ENCODE assay signal across 1 cellular context in the genomic region with DNA sequence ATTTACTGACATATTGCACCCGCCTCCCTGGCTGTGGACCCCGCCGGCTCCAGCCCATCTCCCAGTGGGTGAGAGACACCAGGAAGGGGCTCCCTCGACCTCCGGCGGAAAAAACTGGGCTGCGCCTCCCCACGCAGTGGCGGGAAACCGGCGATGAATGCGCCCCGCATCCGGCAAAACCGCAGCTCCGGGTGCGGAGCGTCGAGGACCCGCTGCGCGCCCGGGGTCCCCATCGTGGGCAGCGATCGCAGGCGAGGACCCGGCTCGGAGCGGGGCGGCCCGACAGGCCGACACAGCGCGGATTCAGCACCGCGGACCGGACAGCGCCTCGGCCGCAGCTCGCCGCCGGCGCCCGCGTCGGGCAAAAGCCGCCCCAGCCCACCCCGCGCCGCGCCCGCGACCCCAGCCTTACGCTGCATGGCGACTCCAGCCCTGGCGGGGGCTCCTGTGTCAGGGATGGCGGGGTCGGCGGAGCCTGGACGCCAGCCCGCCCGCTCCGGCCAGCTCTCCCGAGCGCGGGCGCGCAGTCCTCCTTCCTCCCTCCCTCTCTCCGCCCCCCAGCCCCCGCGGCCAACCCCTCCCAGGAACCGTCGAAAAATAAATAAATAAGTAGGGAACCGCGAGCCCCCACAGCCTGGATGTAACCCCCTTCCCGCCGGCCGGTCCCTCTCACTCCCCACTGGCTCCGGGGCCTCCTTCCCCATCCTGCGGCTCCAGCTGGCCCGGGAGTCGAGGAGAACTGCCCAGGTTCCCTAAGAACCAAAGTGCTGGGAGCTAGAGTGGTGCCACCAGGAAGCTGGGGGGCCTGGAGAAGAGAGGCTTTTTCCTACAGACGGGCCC.
A peak's percentile ranks its signal among the peaks of the same experiment; 100 is the strongest.
TF ChIP-seq lines count a peak whose summit lies in the region.

No MANE protein-coding gene starts in this region.

TF ChIP-seq in WTC11, 78 proteins besides CTCF, POLR2A, EP300 and RAD21:
- TF ChIP-seq, protein P1, sequence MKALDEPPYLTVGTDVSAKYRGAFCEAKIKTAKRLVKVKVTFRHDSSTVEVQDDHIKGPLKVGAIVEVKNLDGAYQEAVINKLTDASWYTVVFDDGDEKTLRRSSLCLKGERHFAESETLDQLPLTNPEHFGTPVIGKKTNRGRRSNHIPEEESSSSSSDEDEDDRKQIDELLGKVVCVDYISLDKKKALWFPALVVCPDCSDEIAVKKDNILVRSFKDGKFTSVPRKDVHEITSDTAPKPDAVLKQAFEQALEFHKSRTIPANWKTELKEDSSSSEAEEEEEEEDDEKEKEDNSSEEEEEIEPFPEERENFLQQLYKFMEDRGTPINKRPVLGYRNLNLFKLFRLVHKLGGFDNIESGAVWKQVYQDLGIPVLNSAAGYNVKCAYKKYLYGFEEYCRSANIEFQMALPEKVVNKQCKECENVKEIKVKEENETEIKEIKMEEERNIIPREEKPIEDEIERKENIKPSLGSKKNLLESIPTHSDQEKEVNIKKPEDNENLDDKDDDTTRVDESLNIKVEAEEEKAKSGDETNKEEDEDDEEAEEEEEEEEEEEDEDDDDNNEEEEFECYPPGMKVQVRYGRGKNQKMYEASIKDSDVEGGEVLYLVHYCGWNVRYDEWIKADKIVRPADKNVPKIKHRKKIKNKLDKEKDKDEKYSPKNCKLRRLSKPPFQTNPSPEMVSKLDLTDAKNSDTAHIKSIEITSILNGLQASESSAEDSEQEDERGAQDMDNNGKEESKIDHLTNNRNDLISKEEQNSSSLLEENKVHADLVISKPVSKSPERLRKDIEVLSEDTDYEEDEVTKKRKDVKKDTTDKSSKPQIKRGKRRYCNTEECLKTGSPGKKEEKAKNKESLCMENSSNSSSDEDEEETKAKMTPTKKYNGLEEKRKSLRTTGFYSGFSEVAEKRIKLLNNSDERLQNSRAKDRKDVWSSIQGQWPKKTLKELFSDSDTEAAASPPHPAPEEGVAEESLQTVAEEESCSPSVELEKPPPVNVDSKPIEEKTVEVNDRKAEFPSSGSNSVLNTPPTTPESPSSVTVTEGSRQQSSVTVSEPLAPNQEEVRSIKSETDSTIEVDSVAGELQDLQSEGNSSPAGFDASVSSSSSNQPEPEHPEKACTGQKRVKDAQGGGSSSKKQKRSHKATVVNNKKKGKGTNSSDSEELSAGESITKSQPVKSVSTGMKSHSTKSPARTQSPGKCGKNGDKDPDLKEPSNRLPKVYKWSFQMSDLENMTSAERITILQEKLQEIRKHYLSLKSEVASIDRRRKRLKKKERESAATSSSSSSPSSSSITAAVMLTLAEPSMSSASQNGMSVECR (CRISPR knock-in tag; IDR thresholded peaks at IDR 0.05; ENCODE audit: borderline replicate concordance): peak; percentile 82
- TF ChIP-seq SP1 (CRISPR knock-in tag; conservative IDR thresholded peaks at IDR 0.05) (no peak; the same call in 1 of the 2 replicates), TP53 (CRISPR knock-in tag; IDR thresholded peaks at IDR 0.05) (peak; percentile 83), TEAD1 (CRISPR knock-in tag; IDR thresholded peaks at IDR 0.05) (peak; percentile 83; the same call in 1 of the 2 replicates), ESRRA (CRISPR knock-in tag; IDR thresholded peaks at IDR 0.05; ENCODE audit: borderline replicate concordance) (peak; percentile 77; the same call in 1 of the 2 replicates), IRF2 (CRISPR knock-in tag; IDR thresholded peaks at IDR 0.05; ENCODE audit: borderline replicate concordance, low read depth) (no peak), TEAD4 (CRISPR knock-in tag; IDR thresholded peaks at IDR 0.05) (peak; percentile 89; the same call in 1 of the 2 replicates), ZNF219 (CRISPR knock-in tag; IDR thresholded peaks at IDR 0.05; ENCODE audit: borderline replicate concordance) (peak; percentile 81; the same call in 1 of the 2 replicates), FOXK1 (CRISPR knock-in tag; IDR thresholded peaks at IDR 0.05) (peak; percentile 68; the same call in 1 of the 2 replicates), TCF7 (CRISPR knock-in tag; IDR thresholded peaks at IDR 0.05; ENCODE audit: low read depth) (peak; percentile 74; the same call in 1 of the 2 replicates), KAT7 (CRISPR knock-in tag; IDR thresholded peaks at IDR 0.05; ENCODE audit: borderline replicate concordance) (peak; percentile 60; the same call in 1 of the 2 replicates), SOX15 (CRISPR knock-in tag; IDR thresholded peaks at IDR 0.05) (no peak), RORB (CRISPR knock-in tag; IDR thresholded peaks at IDR 0.05) (no peak), HMGA2 (CRISPR knock-in tag; IDR thresholded peaks at IDR 0.05) (no peak), JUN (CRISPR knock-in tag; IDR thresholded peaks at IDR 0.05) (peak; percentile 94), OVOL2 (CRISPR knock-in tag; IDR thresholded peaks at IDR 0.05; ENCODE audit: borderline replicate concordance) (no peak), FOXP1 (CRISPR knock-in tag; IDR thresholded peaks at IDR 0.05; ENCODE audit: borderline replicate concordance) (peak; percentile 93), NFYB (CRISPR knock-in tag; conservative IDR thresholded peaks at IDR 0.05; ENCODE audit: low read depth) (peak; percentile 26; the same call in 1 of the 2 replicates), ETV6 (CRISPR knock-in tag; IDR thresholded peaks at IDR 0.05) (peak; percentile 38; the same call in 1 of the 2 replicates), RELA (CRISPR knock-in tag; IDR thresholded peaks at IDR 0.05; ENCODE audit: borderline replicate concordance) (peak; percentile 92)
- TF ChIP-seq, protein P2, sequence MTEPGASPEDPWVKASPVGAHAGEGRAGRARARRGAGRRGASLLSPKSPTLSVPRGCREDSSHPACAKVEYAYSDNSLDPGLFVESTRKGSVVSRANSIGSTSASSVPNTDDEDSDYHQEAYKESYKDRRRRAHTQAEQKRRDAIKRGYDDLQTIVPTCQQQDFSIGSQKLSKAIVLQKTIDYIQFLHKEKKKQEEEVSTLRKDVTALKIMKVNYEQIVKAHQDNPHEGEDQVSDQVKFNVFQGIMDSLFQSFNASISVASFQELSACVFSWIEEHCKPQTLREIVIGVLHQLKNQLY (CRISPR knock-in tag; IDR thresholded peaks at IDR 0.05): no peak
- TF ChIP-seq, protein P3, sequence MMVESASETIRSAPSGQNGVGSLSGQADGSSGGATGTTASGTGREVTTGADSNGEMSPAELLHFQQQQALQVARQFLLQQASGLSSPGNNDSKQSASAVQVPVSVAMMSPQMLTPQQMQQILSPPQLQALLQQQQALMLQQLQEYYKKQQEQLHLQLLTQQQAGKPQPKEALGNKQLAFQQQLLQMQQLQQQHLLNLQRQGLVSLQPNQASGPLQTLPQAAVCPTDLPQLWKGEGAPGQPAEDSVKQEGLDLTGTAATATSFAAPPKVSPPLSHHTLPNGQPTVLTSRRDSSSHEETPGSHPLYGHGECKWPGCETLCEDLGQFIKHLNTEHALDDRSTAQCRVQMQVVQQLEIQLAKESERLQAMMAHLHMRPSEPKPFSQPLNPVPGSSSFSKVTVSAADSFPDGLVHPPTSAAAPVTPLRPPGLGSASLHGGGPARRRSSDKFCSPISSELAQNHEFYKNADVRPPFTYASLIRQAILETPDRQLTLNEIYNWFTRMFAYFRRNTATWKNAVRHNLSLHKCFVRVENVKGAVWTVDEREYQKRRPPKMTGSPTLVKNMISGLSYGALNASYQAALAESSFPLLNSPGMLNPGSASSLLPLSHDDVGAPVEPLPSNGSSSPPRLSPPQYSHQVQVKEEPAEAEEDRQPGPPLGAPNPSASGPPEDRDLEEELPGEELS (CRISPR knock-in tag; IDR thresholded peaks at IDR 0.05): peak; percentile 92
- TF ChIP-seq, protein P4, sequence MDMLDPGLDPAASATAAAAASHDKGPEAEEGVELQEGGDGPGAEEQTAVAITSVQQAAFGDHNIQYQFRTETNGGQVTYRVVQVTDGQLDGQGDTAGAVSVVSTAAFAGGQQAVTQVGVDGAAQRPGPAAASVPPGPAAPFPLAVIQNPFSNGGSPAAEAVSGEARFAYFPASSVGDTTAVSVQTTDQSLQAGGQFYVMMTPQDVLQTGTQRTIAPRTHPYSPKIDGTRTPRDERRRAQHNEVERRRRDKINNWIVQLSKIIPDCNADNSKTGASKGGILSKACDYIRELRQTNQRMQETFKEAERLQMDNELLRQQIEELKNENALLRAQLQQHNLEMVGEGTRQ (CRISPR knock-in tag; IDR thresholded peaks at IDR 0.05): no peak; the same call in 1 of the 2 replicates
- TF ChIP-seq, protein P5, sequence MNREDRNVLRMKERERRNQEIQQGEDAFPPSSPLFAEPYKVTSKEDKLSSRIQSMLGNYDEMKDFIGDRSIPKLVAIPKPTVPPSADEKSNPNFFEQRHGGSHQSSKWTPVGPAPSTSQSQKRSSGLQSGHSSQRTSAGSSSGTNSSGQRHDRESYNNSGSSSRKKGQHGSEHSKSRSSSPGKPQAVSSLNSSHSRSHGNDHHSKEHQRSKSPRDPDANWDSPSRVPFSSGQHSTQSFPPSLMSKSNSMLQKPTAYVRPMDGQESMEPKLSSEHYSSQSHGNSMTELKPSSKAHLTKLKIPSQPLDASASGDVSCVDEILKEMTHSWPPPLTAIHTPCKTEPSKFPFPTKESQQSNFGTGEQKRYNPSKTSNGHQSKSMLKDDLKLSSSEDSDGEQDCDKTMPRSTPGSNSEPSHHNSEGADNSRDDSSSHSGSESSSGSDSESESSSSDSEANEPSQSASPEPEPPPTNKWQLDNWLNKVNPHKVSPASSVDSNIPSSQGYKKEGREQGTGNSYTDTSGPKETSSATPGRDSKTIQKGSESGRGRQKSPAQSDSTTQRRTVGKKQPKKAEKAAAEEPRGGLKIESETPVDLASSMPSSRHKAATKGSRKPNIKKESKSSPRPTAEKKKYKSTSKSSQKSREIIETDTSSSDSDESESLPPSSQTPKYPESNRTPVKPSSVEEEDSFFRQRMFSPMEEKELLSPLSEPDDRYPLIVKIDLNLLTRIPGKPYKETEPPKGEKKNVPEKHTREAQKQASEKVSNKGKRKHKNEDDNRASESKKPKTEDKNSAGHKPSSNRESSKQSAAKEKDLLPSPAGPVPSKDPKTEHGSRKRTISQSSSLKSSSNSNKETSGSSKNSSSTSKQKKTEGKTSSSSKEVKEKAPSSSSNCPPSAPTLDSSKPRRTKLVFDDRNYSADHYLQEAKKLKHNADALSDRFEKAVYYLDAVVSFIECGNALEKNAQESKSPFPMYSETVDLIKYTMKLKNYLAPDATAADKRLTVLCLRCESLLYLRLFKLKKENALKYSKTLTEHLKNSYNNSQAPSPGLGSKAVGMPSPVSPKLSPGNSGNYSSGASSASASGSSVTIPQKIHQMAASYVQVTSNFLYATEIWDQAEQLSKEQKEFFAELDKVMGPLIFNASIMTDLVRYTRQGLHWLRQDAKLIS (CRISPR knock-in tag; IDR thresholded peaks at IDR 0.05; ENCODE audit: borderline replicate concordance): no peak
- TF ChIP-seq, protein P6, sequence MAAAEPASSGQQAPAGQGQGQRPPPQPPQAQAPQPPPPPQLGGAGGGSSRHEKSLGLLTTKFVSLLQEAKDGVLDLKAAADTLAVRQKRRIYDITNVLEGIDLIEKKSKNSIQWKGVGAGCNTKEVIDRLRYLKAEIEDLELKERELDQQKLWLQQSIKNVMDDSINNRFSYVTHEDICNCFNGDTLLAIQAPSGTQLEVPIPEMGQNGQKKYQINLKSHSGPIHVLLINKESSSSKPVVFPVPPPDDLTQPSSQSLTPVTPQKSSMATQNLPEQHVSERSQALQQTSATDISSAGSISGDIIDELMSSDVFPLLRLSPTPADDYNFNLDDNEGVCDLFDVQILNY (CRISPR knock-in tag; IDR thresholded peaks at IDR 0.05): no peak
- TF ChIP-seq, protein P7, sequence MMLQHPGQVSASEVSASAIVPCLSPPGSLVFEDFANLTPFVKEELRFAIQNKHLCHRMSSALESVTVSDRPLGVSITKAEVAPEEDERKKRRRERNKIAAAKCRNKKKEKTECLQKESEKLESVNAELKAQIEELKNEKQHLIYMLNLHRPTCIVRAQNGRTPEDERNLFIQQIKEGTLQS (CRISPR knock-in tag; conservative IDR thresholded peaks at IDR 0.05): no peak
- TF ChIP-seq, protein P8, sequence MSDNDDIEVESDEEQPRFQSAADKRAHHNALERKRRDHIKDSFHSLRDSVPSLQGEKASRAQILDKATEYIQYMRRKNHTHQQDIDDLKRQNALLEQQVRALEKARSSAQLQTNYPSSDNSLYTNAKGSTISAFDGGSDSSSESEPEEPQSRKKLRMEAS (CRISPR knock-in tag; IDR thresholded peaks at IDR 0.05): peak; percentile 18; the same call in 1 of the 2 replicates
- TF ChIP-seq, protein P9, sequence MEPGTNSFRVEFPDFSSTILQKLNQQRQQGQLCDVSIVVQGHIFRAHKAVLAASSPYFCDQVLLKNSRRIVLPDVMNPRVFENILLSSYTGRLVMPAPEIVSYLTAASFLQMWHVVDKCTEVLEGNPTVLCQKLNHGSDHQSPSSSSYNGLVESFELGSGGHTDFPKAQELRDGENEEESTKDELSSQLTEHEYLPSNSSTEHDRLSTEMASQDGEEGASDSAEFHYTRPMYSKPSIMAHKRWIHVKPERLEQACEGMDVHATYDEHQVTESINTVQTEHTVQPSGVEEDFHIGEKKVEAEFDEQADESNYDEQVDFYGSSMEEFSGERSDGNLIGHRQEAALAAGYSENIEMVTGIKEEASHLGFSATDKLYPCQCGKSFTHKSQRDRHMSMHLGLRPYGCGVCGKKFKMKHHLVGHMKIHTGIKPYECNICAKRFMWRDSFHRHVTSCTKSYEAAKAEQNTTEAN (CRISPR knock-in tag; IDR thresholded peaks at IDR 0.05): no peak
